ENCODE assay signal across 28 cellular contexts in the genomic region with DNA sequence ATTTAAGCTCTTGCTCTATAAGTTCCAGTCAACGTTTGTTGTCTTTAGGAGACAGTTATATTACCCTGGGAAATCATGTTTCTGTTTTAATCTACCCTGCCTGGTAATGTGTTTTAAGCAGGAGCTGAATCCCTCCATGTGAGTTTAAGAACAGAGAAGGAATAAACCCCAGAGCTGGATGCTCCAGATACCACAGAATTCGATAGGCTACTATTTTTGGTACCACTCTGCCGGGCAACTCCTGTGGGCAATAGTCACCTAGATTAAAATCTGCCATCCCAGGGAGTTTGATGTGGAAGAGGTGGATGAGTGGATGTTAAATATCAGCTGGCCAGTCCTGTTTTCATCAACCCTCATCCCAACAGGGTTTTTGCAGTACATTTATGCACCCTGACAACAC. TPM values are rescaled to one million over a fixed set of nuclear protein-coding genes. Genes with fewer than 3 reads are reported as not detected.
DNase-seq lines count a peak whose midpoint lies in the region; ATAC-seq and TF ChIP-seq lines count a peak whose summit lies in the region.
"Had no signal": no experiment of that assay in that cellular context is flagged by ENCODE, and none has a peak within 500 bp of the region (broad histone marks: within the 10 kb centered on the region; RNA-seq: fewer than 3 reads in every experiment).

No MANE protein-coding gene starts in this region.

- H3K4me1 ChIP-seq in right cardiac atrium (ENCODE audit: control insufficient read depth, insufficient read depth, low read length) = peaks cover 5% of the 10 kb centered on the region
- H3K4me1 ChIP-seq in left ventricle myocardium inferior = peaks cover 9% of the 10 kb centered on the region
- no peaks in the 10 kb centered on the region for H3K4me1 ChIP-seq in neuronal stem cell (ENCODE audit: control insufficient read depth in 2 of 2, insufficient read depth in 1 of 2, low read depth in 1 of 2, low read length in 2 of 2)
- H3K4me1 ChIP-seq: colonic mucosa had no signal

- H3K4me1 Mint-ChIP-seq in CD4-positive, alpha-beta T cell (ENCODE audit: low read depth) = no peaks in the 10 kb centered on the region
- H3K4me1 Mint-ChIP-seq: activated CD4-positive, alpha-beta memory T cell treated with anti-CD3 and anti-CD28 coated beads, Interleukin-2, amount 10 ng/mL, durations not matched to agents 7 days and 5 days; activated T-helper 17 cell treated with anti-CD3 and anti-CD28 coated beads, Interleukin-2, amount 50 U/mL, for 72 hours had no signal

- no peak overlapping the region for H3K9ac ChIP-seq in neuronal stem cell (ENCODE audit: low read depth, low read length, poor library complexity)

- H3K36me3 ChIP-seq in left ventricle myocardium inferior (no peaks in the 10 kb centered on the region), neuronal stem cell (replicated peaks in 1 of 2; ENCODE audit: control insufficient read depth in 2 of 2, insufficient read depth in 2 of 2, low read length in 2 of 2) (no peaks in the 10 kb centered on the region)
- H3K36me3 ChIP-seq: colonic mucosa had no signal

- no peak overlapping the region for H2BK5ac ChIP-seq in neuronal stem cell (ENCODE audit: low read length)

- no peak overlapping the region for H3K18ac ChIP-seq in neuronal stem cell (ENCODE audit: low read length)

- peak overlapping the region; percentile 43 for H3K27ac ChIP-seq in right cardiac atrium (ENCODE audit: low read length)
- H3K27ac ChIP-seq in left ventricle myocardium inferior (replicated peaks) = no peak overlapping the region
- peak overlapping the region in 54 of 59 donors; percentile 3 to 86 (median 64) for H3K27ac ChIP-seq in dorsolateral prefrontal cortex
- H3K27ac ChIP-seq in neuronal stem cell (replicated peaks; ENCODE audit: low read length) = no peak overlapping the region
- H3K27ac ChIP-seq in CD4-positive, alpha-beta T cell (ENCODE audit: low read depth, low read length) = no peak overlapping the region
- H3K27ac ChIP-seq: colonic mucosa had no signal

- H3K4me3 ChIP-seq in right cardiac atrium (ENCODE audit: low read length) (no peak overlapping the region), left ventricle myocardium inferior (no peak overlapping the region), dorsolateral prefrontal cortex (no peak overlapping the region), neuronal stem cell (ENCODE audit: low read length in 2 of 2) (no peak overlapping the region)
- H3K4me3 ChIP-seq: colonic mucosa had no signal

- no peak overlapping the region for H3K4me2 ChIP-seq in neuronal stem cell (ENCODE audit: insufficient read depth, low read length, poor library complexity, severe bottlenecking)

- no peak overlapping the region for H3K27ac Mint-ChIP-seq in CD4-positive, alpha-beta T cell
- H3K27ac Mint-ChIP-seq: activated CD4-positive, alpha-beta memory T cell treated with anti-CD3 and anti-CD28 coated beads, Interleukin-2, amount 10 ng/mL, durations not matched to agents 7 days and 5 days; activated T-helper 17 cell treated with anti-CD3 and anti-CD28 coated beads, Interleukin-2, amount 50 U/mL, for 72 hours; effector memory CD8-positive, alpha-beta T cell had no signal

- peaks cover 18% of the 10 kb centered on the region for H3K27me3 Mint-ChIP-seq in CD4-positive, alpha-beta T cell
- H3K27me3 Mint-ChIP-seq: activated T-helper 17 cell treated with anti-CD3 and anti-CD28 coated beads, Interleukin-2, amount 50 U/mL, for 72 hours had no signal

- H4K91ac ChIP-seq in neuronal stem cell (ENCODE audit: low read depth, low read length, poor library complexity) = no peak overlapping the region

- no peak overlapping the region for H3K14ac ChIP-seq in neuronal stem cell (ENCODE audit: low read length)

- TF ChIP-seq CTCF in left ventricle myocardium inferior (IDR thresholded peaks at IDR 0.05; ENCODE audit: borderline replicate concordance) (no peak), dorsolateral prefrontal cortex (IDR thresholded peaks at IDR 0.05 in 54 of 56, conservative IDR thresholded peaks at IDR 0.05 in 2 of 56; ENCODE audit: low read depth in 1 of 56, partially characterized antibody in 56 of 56) (no peak)
- no peak for TF ChIP-seq CTCF in CD4-positive, alpha-beta T cell (IDR thresholded peaks at IDR 0.05)

- H2AK5ac ChIP-seq in neuronal stem cell (ENCODE audit: low read depth, low read length) = no peak overlapping the region

- H3K27me3 ChIP-seq in right cardiac atrium (ENCODE audit: control insufficient read depth, insufficient read depth) = no peaks in the 10 kb centered on the region
- no peaks in the 10 kb centered on the region for H3K27me3 ChIP-seq in left ventricle myocardium inferior (ENCODE audit: low read depth)
- no peaks in the 10 kb centered on the region for H3K27me3 ChIP-seq in dorsolateral prefrontal cortex
- H3K27me3 ChIP-seq in neuronal stem cell (ENCODE audit: control insufficient read depth in 3 of 3, insufficient read depth in 3 of 3, low read depth in 1 of 3, low read length in 3 of 3) = no peaks in the 10 kb centered on the region
- no peaks in the 10 kb centered on the region for H3K27me3 ChIP-seq in CD4-positive, alpha-beta T cell (ENCODE audit: control insufficient read depth, insufficient read depth, low read length)
- H3K27me3 ChIP-seq: colonic mucosa had no signal

- no peak overlapping the region for H2BK120ac ChIP-seq in neuronal stem cell (ENCODE audit: low read depth, low read length)

- H2AFZ ChIP-seq in neuronal stem cell (ENCODE audit: low read length) = peak overlapping the region; percentile 48

- no peak overlapping the region for H3K4me3 Mint-ChIP-seq in CD4-positive, alpha-beta T cell
- H3K4me3 Mint-ChIP-seq: activated CD4-positive, alpha-beta memory T cell treated with anti-CD3 and anti-CD28 coated beads, Interleukin-2, amount 10 ng/mL, durations not matched to agents 7 days and 5 days; activated T-helper 17 cell treated with anti-CD3 and anti-CD28 coated beads, Interleukin-2, amount 50 U/mL, for 72 hours; effector memory CD8-positive, alpha-beta T cell; naive B cell; stimulated activated naive B cell treated with anti-CD40 and anti-IgM and Interleukin-4, amounts not matched to agents 10 μg/mL and 1 μg/mL and 100 μg/mL, for 72 hours had no signal

- 47% methylated on average over 3 of the region's 3 CpGs for WGBS in right cardiac atrium
- WGBS in neuronal stem cell (ENCODE audit: extremely low coverage in 2 of 2, insufficient read length in 2 of 2, insufficient replicate concordance in 1 of 2), 2 donors = no CpG with 5 or more reads among the region's 3 CpGs

- no peak overlapping the region for H2BK12ac ChIP-seq in neuronal stem cell (ENCODE audit: low read length)

- H3K9me3 ChIP-seq in right cardiac atrium (ENCODE audit: control insufficient read depth, low read length) (peaks cover 2% of the 10 kb centered on the region), left ventricle myocardium inferior (replicated peaks) (peaks cover 6% of the 10 kb centered on the region), neuronal stem cell (replicated peaks in 1 of 2; ENCODE audit: control insufficient read depth in 2 of 2, insufficient read depth in 1 of 2, low read depth in 1 of 2, low read length in 2 of 2) (peaks cover 0 to 2% of the 10 kb centered on the region in 2 donors)
- no peaks in the 10 kb centered on the region for H3K9me3 ChIP-seq in CD4-positive, alpha-beta T cell (ENCODE audit: control insufficient read depth, low read length)
- H3K9me3 ChIP-seq: colonic mucosa had no signal

- no peaks in the 10 kb centered on the region for H3K9me3 Mint-ChIP-seq in CD4-positive, alpha-beta T cell
- H3K9me3 Mint-ChIP-seq: activated CD4-positive, alpha-beta memory T cell treated with anti-CD3 and anti-CD28 coated beads, Interleukin-2, amount 10 ng/mL, durations not matched to agents 7 days and 5 days; activated T-helper 17 cell treated with anti-CD3 and anti-CD28 coated beads, Interleukin-2, amount 50 U/mL, for 72 hours had no signal

- POLR2A ChIA-PET in CD4-positive, alpha-beta T cell (lab: Charles Lee) = no interaction called here

- intact Hi-C loops in right cardiac atrium (cut with DNase I) = no loop called here
- intact Hi-C loops in left ventricle myocardium inferior (cut with micrococcal nuclease) = no loop called here
- intact Hi-C loops in dorsolateral prefrontal cortex (cut with DNase I) = no loop called here
- intact Hi-C loops in CD4-positive, alpha-beta T cell (cut with DNase I, micrococcal nuclease) = no loop called here

- H3K36me3 Mint-ChIP-seq in CD4-positive, alpha-beta T cell (ENCODE audit: low read depth) = no peaks in the 10 kb centered on the region
- H3K36me3 Mint-ChIP-seq: CD14-positive monocyte; stimulated activated naive B cell treated with anti-CD40 and anti-IgM and Interleukin-4, amounts not matched to agents 10 μg/mL and 1 μg/mL and 100 μg/mL, for 72 hours had no signal

- CTCF ChIA-PET in CD4-positive, alpha-beta T cell (lab: Charles Lee) = no interaction called here

- no peak overlapping the region for H3K4ac ChIP-seq in neuronal stem cell (ENCODE audit: low read length)

- DNase-seq in right cardiac atrium = no peak
- DNase-seq in left ventricle myocardium inferior = no peak
- no peak for DNase-seq in dorsolateral prefrontal cortex
- no peak for DNase-seq in neuronal stem cell (ENCODE audit: low spot score)
- DNase-seq in CD4-positive, alpha-beta T cell = no peak
- no peak for DNase-seq in activated CD4-positive, CD25-positive, alpha-beta regulatory T cell (lab: John Stamatoyannopoulos, UW)
- no peak for DNase-seq in ureter (ENCODE audit: low spot score)
- DNase-seq in NCI-H187 treated with DMSO at 0.1 percent for 48 hours (lab: John Stamatoyannopoulos, UW) = no peak
- DNase-seq: 8988T; activated CD4-positive, alpha-beta memory T cell treated with anti-CD3 and anti-CD28 coated beads, Interleukin-2, amount 10 ng/mL, durations not matched to agents 7 days and 5 days; activated naive CD4-positive, alpha-beta T cell treated with anti-CD3 and anti-CD28 coated beads, Interleukin-2, amount 50 U/mL, for 16 hours; colonic mucosa; effector memory CD8-positive, alpha-beta T cell; H7; KG1; left ventricle myocardium superior; naive B cell; NCI-H1417; NCI-H2081; NCI-H2227 treated with DMSO at 0.1 percent for 48 hours; NCI-H526; NK-92 treated with Interleukin-12 subunit alpha and Interleukin-12 subunit beta, amount 100 ng/mL, for 24 hours; Right ventricle myocardium superior; stimulated activated naive B cell treated with anti-CD40 and anti-IgM and Interleukin-4, amounts not matched to agents 10 μg/mL and 1 μg/mL and 100 μg/mL, for 72 hours; SW 1271 had no signal

- H3K23ac ChIP-seq in neuronal stem cell (ENCODE audit: low read depth, low read length, poor library complexity) = no peak overlapping the region

- no peak overlapping the region for H4K8ac ChIP-seq in neuronal stem cell (ENCODE audit: low read depth, low read length)

- no peaks in the 10 kb centered on the region for H3K79me1 ChIP-seq in neuronal stem cell (ENCODE audit: low read depth, low read length)

- H2BK15ac ChIP-seq in neuronal stem cell (ENCODE audit: low read length) = no peak overlapping the region

- no peak for ATAC-seq in right cardiac atrium
- no peak for ATAC-seq in CD4-positive, alpha-beta T cell (ENCODE audit: poor library complexity)
- ATAC-seq: activated T-helper 17 cell treated with anti-CD3 and anti-CD28 coated beads, Interleukin-2, amount 50 U/mL, for 72 hours; effector memory CD8-positive, alpha-beta T cell; left ventricle myocardium superior; Panc1 had no signal

RNA-seq across cellular contexts. Expression of a gene that starts 20.4 kb away (rescaled TPM):
- total RNA-seq in right cardiac atrium = 10 to 100 TPM; 22.5 to 35.4 (median 26.2) TPM
- polyA plus RNA-seq in right cardiac atrium = 23.6 TPM
- total RNA-seq in left ventricle myocardium inferior = 35.3 TPM
- total RNA-seq in dorsolateral prefrontal cortex = 10 to 100 TPM; 29.4 to 54.0 (median 36.4) TPM
- polyA plus RNA-seq in neuronal stem cell (2013, experiment 1 of 2) = 14.8 TPM
- 14.5 TPM for polyA plus RNA-seq in neuronal stem cell (2013, experiment 2 of 2)
- 1 to 10 TPM; 4.7 to 5.7 TPM for total RNA-seq in CD4-positive, alpha-beta T cell
- total RNA-seq in ureter = 30.0 TPM

Comparison
In these comparisons a context has a peak if more than half of its experiments do, and no peak if none do; other contexts are left out.
1. H3K27ac ChIP-seq: peak in right cardiac atrium (single experiment) and dorsolateral prefrontal cortex (54 of 59); none in left ventricle myocardium inferior (single experiment), neuronal stem cell (single experiment) and CD4-positive, alpha-beta T cell (single experiment).